ENCODE assay signal across 22 cellular contexts in genomic region chr1:212453156-212453857, GRCh38. TPM values are rescaled to one million over a fixed set of nuclear protein-coding genes. Genes with fewer than 3 reads are reported as not detected.
DNase-seq lines count a peak whose midpoint lies in the region; ATAC-seq and TF ChIP-seq lines count a peak whose summit lies in the region.
"Had no signal": no experiment of that assay in that cellular context is flagged by ENCODE, and none has a peak within 500 bp of the region (broad histone marks: within the 10 kb centered on the region; RNA-seq: fewer than 3 reads in every experiment).

No MANE protein-coding gene starts in this region.

- peaks cover 0 to 7% (median 0%) of the 10 kb centered on the region in 11 donors for H3K9me3 ChIP-seq in heart right ventricle
- H3K9me3 ChIP-seq: mucosa of descending colon, suprapubic skin had no signal

- peak in 3 of 8 donors; percentile 4 to 35 (median 17) for ATAC-seq in heart right ventricle
- ATAC-seq: effector memory CD8-positive, alpha-beta T cell; mucosa of descending colon had no signal

- 52 to 53% methylated on average over 12 of the region's 12 CpGs for WGBS in heart right ventricle, 2 donors

- H3K36me3 Mint-ChIP-seq in osteocyte (ENCODE audit: unreplicated experiment) = no peaks in the 10 kb centered on the region
- no peaks in the 10 kb centered on the region for H3K36me3 Mint-ChIP-seq in immature natural killer cell
- H3K36me3 Mint-ChIP-seq: activated CD4-positive, alpha-beta memory T cell treated with anti-CD3 and anti-CD28 coated beads for 36 hours; activated naive CD8-positive, alpha-beta T cell treated with anti-CD3 and anti-CD28 coated beads for 36 hours; CD8-positive, alpha-beta memory T cell had no signal

- DNase-seq in activated T-cell treated with anti-CD3 and anti-CD28 coated beads, Interleukin-2, amount 50 U/mL, for 1 hour = peak; percentile 3
- DNase-seq in activated T-cell treated with anti-CD3 and anti-CD28 coated beads, Interleukin-2, amount 50 U/mL, for 48 hours = no peak
- DNase-seq in heart right ventricle = no peak
- no peak for DNase-seq in osteocyte (ENCODE audit: extremely low spot score, unreplicated experiment)
- DNase-seq in superior temporal gyrus (ENCODE audit: extremely low spot score) = no peak
- DNase-seq in immature natural killer cell = no peak
- no peak for DNase-seq in activated CD4-positive, alpha-beta T cell treated with anti-CD3 and anti-CD28 coated beads, Interleukin-2, amount 50 U/mL, for 4 hours
- no peak for DNase-seq in activated CD4-positive, alpha-beta T cell treated with anti-CD3 and anti-CD28 coated beads for 4 hours
- DNase-seq: activated CD4-positive, alpha-beta memory T cell treated with anti-CD3 and anti-CD28 coated beads for 36 hours; activated CD4-positive, CD25-positive, alpha-beta regulatory T cell; activated CD8-positive, alpha-beta memory T cell treated with anti-CD3 and anti-CD28 coated beads, Interleukin-2, amount 50 U/mL, for 48 hours; activated effector memory CD4-positive, alpha-beta T cell treated with Interleukin-2 at 50 U/mL for 16 hours; activated naive CD8-positive, alpha-beta T cell treated with anti-CD3 and anti-CD28 coated beads for 36 hours; CD8-positive, alpha-beta memory T cell; DMS153; effector memory CD8-positive, alpha-beta T cell; NCI-H510A; PC-9; SHP77 treated with DMSO at 0.1 percent for 48 hours had no signal

- H3K4me3 ChIP-seq in heart right ventricle = no peak overlapping the region
- H3K4me3 ChIP-seq: mucosa of descending colon, PC-9, suprapubic skin had no signal

- no peaks in the 10 kb centered on the region for H3K27me3 ChIP-seq in heart right ventricle
- H3K27me3 ChIP-seq: suprapubic skin had no signal

- no peaks in the 10 kb centered on the region for H3K36me3 ChIP-seq in heart right ventricle
- H3K36me3 ChIP-seq: suprapubic skin had no signal

- intact Hi-C loops in heart right ventricle (cut with DNase I) = loop anchor here in 9 of 10 donors (5.0 to 10.0 kb wide), 8 partner anchors 79 to 779 kb away; partner anchors contain the start of genes PPP2R5A (in 2 of the 9), DTL (in 1 of the 9), INTS7 (in 1 of the 9) and NEK2 (in 1 of the 9)

- peaks cover 5% of the 10 kb centered on the region for H3K9me3 Mint-ChIP-seq in osteocyte (ENCODE audit: unreplicated experiment)
- no peaks in the 10 kb centered on the region for H3K9me3 Mint-ChIP-seq in immature natural killer cell
- H3K9me3 Mint-ChIP-seq: activated CD4-positive, alpha-beta memory T cell treated with anti-CD3 and anti-CD28 coated beads for 36 hours; activated naive CD8-positive, alpha-beta T cell treated with anti-CD3 and anti-CD28 coated beads for 36 hours; CD8-positive, alpha-beta memory T cell; effector memory CD8-positive, alpha-beta T cell had no signal

- H3K4me3 Mint-ChIP-seq in osteocyte (ENCODE audit: unreplicated experiment) (no peak overlapping the region), immature natural killer cell (no peak overlapping the region)
- H3K4me3 Mint-ChIP-seq: activated CD4-positive, alpha-beta memory T cell treated with anti-CD3 and anti-CD28 coated beads for 36 hours; activated naive CD8-positive, alpha-beta T cell treated with anti-CD3 and anti-CD28 coated beads for 36 hours; CD8-positive, alpha-beta memory T cell; effector memory CD8-positive, alpha-beta T cell had no signal

- H3K27ac Mint-ChIP-seq in osteocyte (ENCODE audit: unreplicated experiment) = peak overlapping the region; percentile 27
- H3K27ac Mint-ChIP-seq in immature natural killer cell = no peak overlapping the region
- H3K27ac Mint-ChIP-seq: activated CD4-positive, alpha-beta memory T cell treated with anti-CD3 and anti-CD28 coated beads for 36 hours; activated naive CD8-positive, alpha-beta T cell treated with anti-CD3 and anti-CD28 coated beads for 36 hours; effector memory CD8-positive, alpha-beta T cell had no signal

- H3K27me3 Mint-ChIP-seq in osteocyte (ENCODE audit: unreplicated experiment) = no peaks in the 10 kb centered on the region
- peaks cover 1 to 2% (median 2%) of the 10 kb centered on the region in 3 donors for H3K27me3 Mint-ChIP-seq in immature natural killer cell (ENCODE audit: low read depth in 3 of 3)
- H3K27me3 Mint-ChIP-seq: activated CD4-positive, alpha-beta memory T cell treated with anti-CD3 and anti-CD28 coated beads for 36 hours; activated naive CD8-positive, alpha-beta T cell treated with anti-CD3 and anti-CD28 coated beads for 36 hours; CD8-positive, alpha-beta memory T cell; effector memory CD8-positive, alpha-beta T cell had no signal

- peaks cover 13% of the 10 kb centered on the region for H3K4me1 Mint-ChIP-seq in osteocyte (ENCODE audit: unreplicated experiment)
- H3K4me1 Mint-ChIP-seq in immature natural killer cell = no peaks in the 10 kb centered on the region
- H3K4me1 Mint-ChIP-seq: CD8-positive, alpha-beta memory T cell had no signal

- peaks cover 25 to 54% (median 34%) of the 10 kb centered on the region in 9 donors for H3K4me1 ChIP-seq in heart right ventricle

- TF ChIP-seq CTCF in heart right ventricle (IDR thresholded peaks at IDR 0.05) (no peak), osteocyte (IDR thresholded peaks at IDR 0.05) (no peak)

- H3K27ac ChIP-seq in heart right ventricle = peak overlapping the region in 9 of 10 donors; percentile 2 to 74 (median 57)
- H3K27ac ChIP-seq: 22Rv1, PC-9, suprapubic skin had no signal

RNA-seq across cellular contexts. Expression of gene NENF, which starts 20.6 kb away (rescaled TPM):
- 100 to 1,000 TPM in 6 of 10 donors, 10 to 100 TPM in 4; 91.8 to 163 (median 112) TPM for total RNA-seq in heart right ventricle
- polyA plus RNA-seq in heart right ventricle = 100 to 1,000 TPM; 117 to 241 TPM
- total RNA-seq in osteocyte = 55.9 and 57.8 TPM in 2 replicates
- 10 to 100 TPM; 25.4 to 69.9 (median 67.5) TPM for polyA plus RNA-seq in immature natural killer cell

RNA-seq across cellular contexts. Expression of gene PACC1, which starts 38.6 kb away (rescaled TPM):
- total RNA-seq in heart right ventricle = 1 to 10 TPM; 1.9 to 4.6 (median 2.4) TPM
- polyA plus RNA-seq in heart right ventricle = 1 to 10 TPM; 1.8 to 5.1 TPM
- total RNA-seq in osteocyte = 9.9 and 11.4 TPM in 2 replicates
- polyA plus RNA-seq in immature natural killer cell = 10 to 100 TPM in 1 of 3 donors, 1 to 10 TPM in 2; 9.2 to 10.2 (median 9.8) TPM
